In genomic region chrX:134368140-134368539, GRCh38 we compare ENCODE assay signal across 2 cellular contexts.
TF ChIP-seq lines count a peak whose summit lies in the region.

No MANE protein-coding gene starts in this region.

TF ChIP-seq in GM23338, 12 proteins besides CTCF, POLR2A, EP300 and RAD21:
- TF ChIP-seq EZH2phosphoT487 (IDR thresholded peaks at IDR 0.05; ENCODE audit: unreplicated experiment) (no peak), ZNF114 (CRISPR knock-in tag; IDR thresholded peaks at IDR 0.05) (no peak), CREB1 (CRISPR knock-in tag; IDR thresholded peaks at IDR 0.05; ENCODE audit: low read depth) (no peak), POLR2AphosphoS5 (IDR thresholded peaks at IDR 0.05; ENCODE audit: low read depth) (no peak), REST (IDR thresholded peaks at IDR 0.05; ENCODE audit: unreplicated experiment) (no peak), EZH2 (IDR thresholded peaks at IDR 0.05; ENCODE audit: low read depth, unreplicated experiment) (no peak), NANOG (IDR thresholded peaks at IDR 0.05; ENCODE audit: borderline replicate concordance) (no peak), STAT1 (IDR thresholded peaks at IDR 0.05; ENCODE audit: unreplicated experiment) (no peak), JUNB (IDR thresholded peaks at IDR 0.05; ENCODE audit: unreplicated experiment) (no peak), ZNF331 (CRISPR knock-in tag; IDR thresholded peaks at IDR 0.05; ENCODE audit: low read depth) (no peak), ETS1 (IDR thresholded peaks at IDR 0.05) (no peak), ZNF462 (CRISPR knock-in tag; IDR thresholded peaks at IDR 0.05) (no peak)

TF ChIP-seq in GM12878, 131 proteins besides CTCF, POLR2A, EP300 and RAD21:
- TF ChIP-seq ESRRA (IDR thresholded peaks at IDR 0.05; ENCODE audit: low read length) (no peak), JUNB (IDR thresholded peaks at IDR 0.05) (peak; percentile 35), ZBTB4 (CRISPR knock-in tag; IDR thresholded peaks at IDR 0.05) (no peak), IRF4 (IDR thresholded peaks at IDR 0.05; ENCODE audit: low read depth, low read length) (0 out of 2 replicates have a peak, but pooled peaks have one; percentile 49), BHLHE40 (IDR thresholded peaks at IDR 0.05; ENCODE audit: borderline replicate concordance in 1 of 2, low read depth in 2 of 2, low read length in 1 of 2) (peak in 1 of 2 experiments; percentile 32; a peak in 1 of 4 replicates)
